24 cellular contexts compared by ENCODE assay signal in genomic region chr17:13425390-13425789, GRCh38.
"Had no signal": no experiment of that assay in that cellular context is flagged by ENCODE, and none has a peak within 500 bp of the region (broad histone marks: within the 10 kb centered on the region; RNA-seq: fewer than 3 reads in every experiment).

No MANE protein-coding gene starts in this region.

- DNase-seq: colonic mucosa; cortex of kidney; effector CD8-positive, alpha-beta T cell; effector memory CD8-positive, alpha-beta T cell; endodermal cell; erythroblast; foreskin keratinocyte; heart left ventricle; hypothalamus; immature natural killer cell; islet precursor cell; kidney; kidney glomerular epithelial cell; left colon; left ventricle myocardium inferior; lower lobe of right lung; mesenchymal stem cell; mucosa of descending colon; naive thymus-derived CD4-positive, alpha-beta T cell had no signal

- H3K9me3 ChIP-seq: colonic mucosa, gastroesophageal sphincter, heart left ventricle, left ventricle myocardium inferior, lower lobe of right lung, mucosa of descending colon had no signal

- H3K4me3 ChIP-seq: colonic mucosa, gastroesophageal sphincter, heart left ventricle, hepatocyte, left ventricle myocardium inferior, lower lobe of right lung, mucosa of descending colon had no signal

- H3K27me3 ChIP-seq: colonic mucosa, foreskin keratinocyte, heart left ventricle, hepatocyte had no signal

- H3K4me1 ChIP-seq: colonic mucosa, foreskin keratinocyte, gastroesophageal sphincter, left ventricle myocardium inferior, lower lobe of right lung had no signal

- H2AFZ ChIP-seq: hepatocyte had no signal

- H3K79me2 ChIP-seq: hepatocyte had no signal

- H3K36me3 ChIP-seq: colonic mucosa, gastroesophageal sphincter, heart left ventricle, left ventricle myocardium inferior, lower lobe of right lung had no signal

- H3K4me2 ChIP-seq: hepatocyte had no signal

- ATAC-seq: effector memory CD8-positive, alpha-beta T cell; esophagus mucosa; foreskin keratinocyte; gastroesophageal sphincter; heart left ventricle; left colon; left lobe of liver; lower lobe of right lung; mucosa of descending colon; naive thymus-derived CD4-positive, alpha-beta T cell had no signal

- H3K27ac ChIP-seq: colonic mucosa, epithelial cell of prostate, foreskin keratinocyte, gastroesophageal sphincter, heart left ventricle, hepatocyte, left ventricle myocardium inferior, lower lobe of right lung had no signal
